ENCODE assay signal across 13 cellular contexts in genomic region chr4:78299565-78299972, GRCh38.
DNase-seq lines count a peak whose midpoint lies in the region; ATAC-seq and TF ChIP-seq lines count a peak whose summit lies in the region.
"Had no signal": no experiment of that assay in that cellular context is flagged by ENCODE, and none has a peak within 500 bp of the region (broad histone marks: within the 10 kb centered on the region; RNA-seq: fewer than 3 reads in every experiment).

No MANE protein-coding gene starts in this region.

- no peaks in the 10 kb centered on the region for H3K9me3 Mint-ChIP-seq in type B pancreatic cell

- no peak for TF ChIP-seq POLR2A in IMR-90 (IDR thresholded peaks at IDR 0.05; ENCODE audit: low read depth, low read length)

- no peak overlapping the region for H2BK5ac ChIP-seq in IMR-90 (ENCODE audit: low read depth, low read length, poor library complexity, severe bottlenecking)

- CTCF ChIA-PET in IMR-90 (lab: Yijun Ruan, JAX) = no interaction called here

- no peak overlapping the region for H4K91ac ChIP-seq in IMR-90 (ENCODE audit: insufficient read depth, low read depth, low read length)

- H3K27ac Mint-ChIP-seq in type B pancreatic cell = peak overlapping the region; percentile 40

- no peak overlapping the region for H2AFZ ChIP-seq in IMR-90 (replicated peaks; ENCODE audit: low read length, poor library complexity)

- H2AK9ac ChIP-seq in IMR-90 (replicated peaks; ENCODE audit: low read depth, low read length, poor library complexity) = no peak overlapping the region

- DNase-seq in IMR-90 (peak; percentile 17), fibroblast of mammary gland (ENCODE audit: low read depth) (peak; percentile 43), type B pancreatic cell (ENCODE audit: extremely low spot score, unreplicated experiment) (no peak), iPS-NIHi7 (ENCODE audit: extremely low spot score) (no peak), Kasumi-1 (lab: John Stamatoyannopoulos, UW) (no peak), C1 segment of cervical spinal cord (lab: John Stamatoyannopoulos, UW) (no peak)
- DNase-seq: activated naive CD4-positive, alpha-beta T cell treated with Interleukin-2 at 50 U/mL for 16 hours; heart right ventricle; left ventricle myocardium superior; NCI-H69 had no signal

- no peak overlapping the region for H4K5ac ChIP-seq in IMR-90 (ENCODE audit: low read depth, low read length)

- intact Hi-C loops in IMR-90 (cut with micrococcal nuclease) = no loop called here

- H3K23ac ChIP-seq in IMR-90 (ENCODE audit: low read depth, low read length) = no peak overlapping the region

- POLR2A ChIA-PET in IMR-90 (lab: Charles Lee; ENCODE audit: unreplicated experiment) = no interaction called here

- H3K27me3 ChIP-seq in IMR-90 (ENCODE audit: control insufficient read depth, insufficient read depth, low read length) = no peaks in the 10 kb centered on the region
- H3K27me3 ChIP-seq: heart right ventricle had no signal

- no peak overlapping the region for H3K4ac ChIP-seq in IMR-90 (ENCODE audit: low read depth, low read length)

- H3K4me1 ChIP-seq in IMR-90 (ENCODE audit: control insufficient read depth, insufficient read depth, low read length) = peaks cover 6% of the 10 kb centered on the region

- H3K9me1 ChIP-seq in IMR-90 (ENCODE audit: insufficient read depth, low read length) = no peaks in the 10 kb centered on the region; the same call in 1 of the 2 replicates

- peak; percentile 48 for ATAC-seq in GM21723 (IDR thresholded peaks at IDR 0.05; ENCODE audit: unreplicated experiment)
- peak; percentile 28; the same call in 1 of the 2 replicates for ATAC-seq in IMR-90 (ENCODE audit: low read depth)
- ATAC-seq: left ventricle myocardium superior had no signal

- no TSS peak for BruUV-seq in IMR-90 (replicated peaks; lab: Mats Ljungman, UMichigan)

- H3K9me3 ChIP-seq in IMR-90 (ENCODE audit: control insufficient read depth, insufficient read depth, low read length) = no peaks in the 10 kb centered on the region
- H3K9me3 ChIP-seq: thoracic aorta had no signal

- no peak overlapping the region for H3K56ac ChIP-seq in IMR-90 (ENCODE audit: extremely low read depth, insufficient read depth, low read length)

- no peak overlapping the region for H3K27ac ChIP-seq in IMR-90 (ENCODE audit: insufficient read depth, low read length)
- H3K27ac ChIP-seq: heart right ventricle, skin epidermis, thoracic aorta had no signal

- TF ChIP-seq CTCF in IMR-90 (conservative IDR thresholded peaks at IDR 0.05; ENCODE audit: low read depth, low read length) = no peak
- no peak for TF ChIP-seq CTCF in fibroblast of mammary gland (conservative IDR thresholded peaks at IDR 0.05; ENCODE audit: control insufficient read depth, insufficient read depth, low read depth, low read length)
- TF ChIP-seq CTCF in type B pancreatic cell (conservative IDR thresholded peaks at IDR 0.05) = no peak

- no peaks in the 10 kb centered on the region for H4K20me1 ChIP-seq in IMR-90 (ENCODE audit: insufficient read depth, low read length)

- H3K4me2 ChIP-seq in IMR-90 (ENCODE audit: low read depth, low read length) = no peak overlapping the region

- H3K4me3 Mint-ChIP-seq in type B pancreatic cell = no peak overlapping the region

- no peak overlapping the region for H3K9ac ChIP-seq in IMR-90 (ENCODE audit: low read depth, low read length)

- no peak overlapping the region for H4K8ac ChIP-seq in IMR-90 (ENCODE audit: low read depth in 2 of 2, low read length in 2 of 2)

- H3K4me3 ChIP-seq in IMR-90 (ENCODE audit: insufficient read depth, low read depth, low read length) (no peak overlapping the region), fibroblast of mammary gland (ENCODE audit: control insufficient read depth, low read depth, low read length) (no peak overlapping the region)
- H3K4me3 ChIP-seq: heart right ventricle, skin epidermis, thoracic aorta had no signal

- no peak for TF ChIP-seq RAD21 in IMR-90 (IDR thresholded peaks at IDR 0.05; ENCODE audit: low read length)

- H3K4me1 Mint-ChIP-seq in type B pancreatic cell (ENCODE audit: unreplicated experiment) = peaks cover 33% of the 10 kb centered on the region

- no peak overlapping the region for H2BK20ac ChIP-seq in IMR-90 (ENCODE audit: low read depth, low read length)

- H2BK15ac ChIP-seq in IMR-90 (ENCODE audit: low read depth, low read length) = no peak overlapping the region

- WGBS in IMR-90 (ENCODE audit: extremely low coverage in 2 of 2, insufficient read length in 1 of 2), 2 experiments = 88% methylated on average over 1 of the region's 2 CpGs; no CpG with 5 or more reads in 1 of the 2 experiments

- H3K14ac ChIP-seq in IMR-90 (replicated peaks; ENCODE audit: low read depth, low read length) = no peak overlapping the region

- H2AK5ac ChIP-seq in IMR-90 (ENCODE audit: low read depth, low read length) = no peak overlapping the region

- no peaks in the 10 kb centered on the region for H3K79me1 ChIP-seq in IMR-90 (ENCODE audit: low read depth in 1 of 2, low read length in 2 of 2)

- no peaks in the 10 kb centered on the region for H3K36me3 ChIP-seq in IMR-90 (ENCODE audit: control insufficient read depth, insufficient read depth, low read length)
- H3K36me3 ChIP-seq: heart right ventricle, thoracic aorta had no signal

- H2BK120ac ChIP-seq in IMR-90 (ENCODE audit: low read depth, low read length) = no peak overlapping the region

- in situ Hi-C loops in IMR-90 (cut with MboI; ENCODE audit: low sequenced_read_pairs) = no loop called here

- peaks cover 3% of the 10 kb centered on the region for H3K36me3 Mint-ChIP-seq in type B pancreatic cell

- no peak overlapping the region for H3K18ac ChIP-seq in IMR-90 (ENCODE audit: low read depth, low read length)

- dilution Hi-C loops in IMR-90 (cut with HindIII; ENCODE audit: low sequenced_read_pairs, unreplicated experiment) = no loop called here

- no peaks in the 10 kb centered on the region for H3K27me3 Mint-ChIP-seq in type B pancreatic cell

TF ChIP-seq in IMR-90, 13 proteins besides CTCF, POLR2A, EP300 and RAD21:
- TF ChIP-seq SMC3 (IDR thresholded peaks at IDR 0.05; ENCODE audit: low read depth, low read length) (no peak), CHD1 (IDR thresholded peaks at IDR 0.05; ENCODE audit: low read depth, low read length) (no peak), RCOR1 (IDR thresholded peaks at IDR 0.05; ENCODE audit: insufficient replicate concordance, low read length) (no peak), RFX5 (IDR thresholded peaks at IDR 0.05; ENCODE audit: low read depth, low read length) (no peak), USF2 (IDR thresholded peaks at IDR 0.05; ENCODE audit: low read depth, low read length) (no peak), ELK1 (IDR thresholded peaks at IDR 0.05; ENCODE audit: borderline replicate concordance, low read depth, low read length) (no peak), MAFK (IDR thresholded peaks at IDR 0.05; ENCODE audit: low read depth, low read length) (no peak), FOS (IDR thresholded peaks at IDR 0.05; ENCODE audit: low read depth, low read length) (no peak), CEBPB (IDR thresholded peaks at IDR 0.05; ENCODE audit: low read depth, low read length) (no peak), MXI1 (IDR thresholded peaks at IDR 0.05; ENCODE audit: borderline replicate concordance, low read depth, low read length) (no peak), NFE2L2 (IDR thresholded peaks at IDR 0.05; ENCODE audit: low read depth, low read length) (no peak), MAZ (IDR thresholded peaks at IDR 0.05; ENCODE audit: borderline replicate concordance, low read depth, low read length) (no peak), BHLHE40 (IDR thresholded peaks at IDR 0.05; ENCODE audit: low read depth, low read length) (no peak)

Comparison
In these comparisons a context has a peak if more than half of its experiments do, and no peak if none do; other contexts are left out.
1. DNase-seq: peak in IMR-90 (single experiment) and fibroblast of mammary gland (single experiment); none in type B pancreatic cell (single experiment), iPS-NIHi7 (single experiment), Kasumi-1 (0 of 2) and C1 segment of cervical spinal cord (0 of 14).